ENCODE assay signal across 8 cellular contexts in genomic region chr16:11587643-11588247, GRCh38. TPM values are rescaled to one million over a fixed set of nuclear protein-coding genes. Genes with fewer than 3 reads are reported as not detected.
DNase-seq lines count a peak whose midpoint lies in the region; ATAC-seq lines count a peak whose summit lies in the region.

No MANE protein-coding gene starts in this region.

- CTCF ChIA-PET in activated CD8-positive, alpha-beta T cell treated with anti-CD3 and anti-CD28 coated beads, Interleukin-2, amount 10 ng/mL, durations not matched to agents 7 days and 5 days (lab: Charles Lee) = interaction anchor here (0.6 to 2.3 kb wide), 6 partner anchors 11 to 56 kb away, joined by 3 to 13 read pairs (median 5); no protein-coding TSS in a partner anchor

- H3K27ac ChIP-seq in stomach smooth muscle (ENCODE audit: low read length) = peak overlapping the region; percentile 64

- peak overlapping the region; percentile 86 for H3K4me3 Mint-ChIP-seq in activated CD8-positive, alpha-beta T cell treated with anti-CD3 and anti-CD28 coated beads, Interleukin-2, amount 10 ng/mL, durations not matched to agents 7 days and 5 days

- no peaks in the 10 kb centered on the region for H3K9me3 Mint-ChIP-seq in activated CD8-positive, alpha-beta T cell treated with anti-CD3 and anti-CD28 coated beads, Interleukin-2, amount 10 ng/mL, durations not matched to agents 7 days and 5 days (ENCODE audit: insufficient read depth)

- peaks cover 10% of the 10 kb centered on the region for H3K4me1 ChIP-seq in stomach smooth muscle (ENCODE audit: control insufficient read depth, insufficient read depth, low read length)

- peaks cover 8% of the 10 kb centered on the region for H3K27me3 Mint-ChIP-seq in activated CD8-positive, alpha-beta T cell treated with anti-CD3 and anti-CD28 coated beads, Interleukin-2, amount 10 ng/mL, durations not matched to agents 7 days and 5 days (ENCODE audit: low read depth)

- no peaks in the 10 kb centered on the region for H3K36me3 ChIP-seq in stomach smooth muscle (ENCODE audit: control insufficient read depth in 2 of 2, insufficient read depth in 2 of 2, low read length in 2 of 2)

- peak overlapping the region; percentile 93 for H3K27ac Mint-ChIP-seq in activated CD8-positive, alpha-beta T cell treated with anti-CD3 and anti-CD28 coated beads, Interleukin-2, amount 10 ng/mL, durations not matched to agents 7 days and 5 days

- H3K36me3 Mint-ChIP-seq in activated CD8-positive, alpha-beta T cell treated with anti-CD3 and anti-CD28 coated beads, Interleukin-2, amount 10 ng/mL, durations not matched to agents 7 days and 5 days (ENCODE audit: low read depth) = peaks cover 18% of the 10 kb centered on the region

- peak overlapping the region; percentile 71 for H3K4me3 ChIP-seq in iPS-18c (ENCODE audit: insufficient read depth, low read depth, low read length)
- H3K4me3 ChIP-seq in stomach smooth muscle (ENCODE audit: low read length in 2 of 2) = peak overlapping the region; percentile 58 to 78

- ATAC-seq in activated CD8-positive, alpha-beta T cell treated with anti-CD3 and anti-CD28 coated beads, Interleukin-2, amount 10 ng/mL, durations not matched to agents 7 days and 5 days = no peak
- ATAC-seq in GM19035 (IDR thresholded peaks at IDR 0.05; ENCODE audit: unreplicated experiment) (no peak), GM19023 (IDR thresholded peaks at IDR 0.05; ENCODE audit: unreplicated experiment) (no peak)

- peaks cover 5 to 15% of the 10 kb centered on the region in 2 donors for H3K27me3 ChIP-seq in stomach smooth muscle (ENCODE audit: control insufficient read depth in 1 of 2, insufficient read depth in 2 of 2, low read length in 2 of 2)

- DNase-seq in NCI-H146 (lab: John Stamatoyannopoulos, UW) = peak; percentile 49
- DNase-seq in NCI-H146 treated with DMSO at 0.1 percent for 48 hours (lab: John Stamatoyannopoulos, UW; ENCODE audit: unreplicated experiment) = no peak
- DNase-seq in activated CD8-positive, alpha-beta T cell treated with anti-CD3 and anti-CD28 coated beads, Interleukin-2, amount 10 ng/mL, durations not matched to agents 7 days and 5 days = no peak
- no peak for DNase-seq in effector CD8-positive, alpha-beta T cell (lab: John Stamatoyannopoulos, UW)

- peak overlapping the region; percentile 50 to 68 for H3K9ac ChIP-seq in stomach smooth muscle (ENCODE audit: low read length in 2 of 2)

- H3K9me3 ChIP-seq in iPS-18c (ENCODE audit: control insufficient read depth, insufficient read depth, low read length) (peaks cover 6% of the 10 kb centered on the region), stomach smooth muscle (ENCODE audit: control insufficient read depth in 2 of 2, low read length in 2 of 2) (no peaks in the 10 kb centered on the region)

- POLR2A ChIA-PET in activated CD8-positive, alpha-beta T cell treated with anti-CD3 and anti-CD28 coated beads, Interleukin-2, amount 10 ng/mL, durations not matched to agents 7 days and 5 days (lab: Charles Lee) = interaction anchor here (1.1 to 2.9 kb wide), 7 partner anchors 8 to 155 kb away, joined by 3 to 11 read pairs (median 4); partner anchors contain the start of genes SNN and TXNDC11

- peaks cover 33% of the 10 kb centered on the region for H3K4me1 Mint-ChIP-seq in activated CD8-positive, alpha-beta T cell treated with anti-CD3 and anti-CD28 coated beads, Interleukin-2, amount 10 ng/mL, durations not matched to agents 7 days and 5 days (ENCODE audit: low read depth)

RNA-seq across cellular contexts. Expression of gene LITAF, which starts 1.0 kb away (rescaled TPM):
- 10 to 100 TPM; 79.4 to 80.5 TPM for total RNA-seq in activated CD8-positive, alpha-beta T cell treated with anti-CD3 and anti-CD28 coated beads, Interleukin-2, amount 10 ng/mL, durations not matched to agents 7 days and 5 days
